8 cellular contexts compared by ENCODE assay signal in the genomic region with DNA sequence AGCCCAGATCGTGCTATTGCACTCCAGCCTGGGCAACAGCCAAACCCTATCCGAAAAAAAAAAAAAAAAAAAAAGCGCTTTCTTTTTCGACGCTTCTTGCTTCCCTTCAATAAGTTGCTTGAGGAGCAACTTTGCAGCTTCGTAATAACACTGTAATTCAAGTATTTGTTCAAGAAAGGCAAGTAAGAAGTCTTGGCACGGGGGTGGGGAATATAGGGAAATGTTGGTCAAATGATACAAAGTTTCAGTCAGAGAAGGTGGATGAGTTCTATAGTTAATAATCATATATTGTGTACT. TPM values are rescaled to one million over a fixed set of nuclear protein-coding genes. Genes with fewer than 3 reads are reported as not detected.
DNase-seq lines count a peak whose midpoint lies in the region; ATAC-seq and TF ChIP-seq lines count a peak whose summit lies in the region.

No MANE protein-coding gene starts in this region.

- peaks cover 30 to 31% of the 10 kb centered on the region in 2 donors for H3K4me1 Mint-ChIP-seq in effector memory CD8-positive, alpha-beta T cell (ENCODE audit: low read depth in 2 of 2)

- no peaks in the 10 kb centered on the region for H4K20me1 ChIP-seq in OCI-LY1 (ENCODE audit: insufficient read depth, low read length)
- H4K20me1 ChIP-seq in neural cell (ENCODE audit: insufficient read depth) = no peaks in the 10 kb centered on the region

- peaks cover 35% of the 10 kb centered on the region for H3K36me3 Mint-ChIP-seq in effector memory CD8-positive, alpha-beta T cell (ENCODE audit: insufficient read depth)

- H3K36me3 ChIP-seq in OCI-LY1 (ENCODE audit: insufficient read depth, low read length) = peaks cover 15% of the 10 kb centered on the region
- H3K36me3 ChIP-seq in neural cell (ENCODE audit: insufficient read depth, low read length) = no peaks in the 10 kb centered on the region

- no peak for TF ChIP-seq CTCF in OCI-LY1 (IDR thresholded peaks at IDR 0.05; ENCODE audit: low read length)
- TF ChIP-seq CTCF in neural cell (IDR thresholded peaks at IDR 0.05; ENCODE audit: poor library complexity, severe bottlenecking) = no peak

- H3K27me3 Mint-ChIP-seq in effector memory CD8-positive, alpha-beta T cell = no peaks in the 10 kb centered on the region

- H2AFZ ChIP-seq in OCI-LY1 (ENCODE audit: low read length) = peak overlapping the region; percentile 63
- peak overlapping the region; percentile 86 for H2AFZ ChIP-seq in neural cell (ENCODE audit: low read depth, low read length)

- DNase-seq in CD1c-positive myeloid dendritic cell (ENCODE audit: extremely low spot score) (peak; percentile 5), DMS53 treated with DMSO at 0.1 percent for 48 hours (lab: John Stamatoyannopoulos, UW; ENCODE audit: unreplicated experiment) (no peak), left lobe of liver (ENCODE audit: low spot score) (no peak), NOMO-1 (lab: John Stamatoyannopoulos, UW; ENCODE audit: unreplicated experiment in 2 of 2) (no peak)
- no peak for DNase-seq in effector memory CD8-positive, alpha-beta T cell

- peak overlapping the region; percentile 93 for H3K4me2 ChIP-seq in OCI-LY1 (ENCODE audit: low read length)
- peak overlapping the region; percentile 84 for H3K4me2 ChIP-seq in neural cell (ENCODE audit: low read length)

- H3K9ac ChIP-seq in OCI-LY1 (ENCODE audit: low read length) (peak overlapping the region; percentile 77), neural cell (ENCODE audit: low read length) (peak overlapping the region; percentile 62)

- H3K9me2 ChIP-seq in OCI-LY1 (ENCODE audit: low read depth, low read length) = no peaks in the 10 kb centered on the region
- no peaks in the 10 kb centered on the region for H3K9me2 ChIP-seq in neural cell (ENCODE audit: insufficient read depth, low read length)

- no peaks in the 10 kb centered on the region for H3K27me3 ChIP-seq in OCI-LY1 (ENCODE audit: insufficient read depth, low read length)
- H3K27me3 ChIP-seq in neural cell (ENCODE audit: insufficient read depth, low read depth, low read length) = no peaks in the 10 kb centered on the region

- H3K4me3 ChIP-seq in OCI-LY1 (ENCODE audit: low read depth, low read length, poor library complexity, severe bottlenecking) (peak overlapping the region; percentile 83), neural cell (ENCODE audit: low read length) (peak overlapping the region; percentile 86)

- ATAC-seq in effector memory CD8-positive, alpha-beta T cell (replicated peaks) = no peak
- no peak for ATAC-seq in left lobe of liver
- no peak for ATAC-seq in HG03520 (IDR thresholded peaks at IDR 0.05; ENCODE audit: unreplicated experiment)

- H3K9me3 ChIP-seq in OCI-LY1 (ENCODE audit: low read length) (no peaks in the 10 kb centered on the region), neural cell (ENCODE audit: low read length) (no peaks in the 10 kb centered on the region)

- H3K9me3 Mint-ChIP-seq in effector memory CD8-positive, alpha-beta T cell = no peaks in the 10 kb centered on the region

- peak overlapping the region; percentile 94 to 95 for H3K4me3 Mint-ChIP-seq in effector memory CD8-positive, alpha-beta T cell

- H3K4me1 ChIP-seq in OCI-LY1 (ENCODE audit: insufficient read depth, low read length, severe bottlenecking) = peaks cover 25% of the 10 kb centered on the region

- peak overlapping the region; percentile 96 to 98 for H3K27ac Mint-ChIP-seq in effector memory CD8-positive, alpha-beta T cell

- H3F3A ChIP-seq in OCI-LY1 (ENCODE audit: insufficient read depth, low read length) = no peaks in the 10 kb centered on the region
- no peaks in the 10 kb centered on the region for H3F3A ChIP-seq in neural cell (ENCODE audit: insufficient read depth, low read length, poor library complexity, severe bottlenecking)

- no peak for TF ChIP-seq EP300 in neural cell (conservative IDR thresholded peaks at IDR 0.05; ENCODE audit: poor library complexity, severe bottlenecking)

- H3K27ac ChIP-seq in OCI-LY1 (ENCODE audit: low read depth, low read length, poor library complexity, severe bottlenecking) = no peak overlapping the region
- H3K27ac ChIP-seq in neural cell (ENCODE audit: low read length) = peak overlapping the region; percentile 57

- no peak for TF ChIP-seq RAD21 in neural cell (conservative IDR thresholded peaks at IDR 0.05)

- H3K79me2 ChIP-seq in OCI-LY1 (ENCODE audit: insufficient read depth, low read length) (peaks cover 35% of the 10 kb centered on the region), neural cell (replicated peaks; ENCODE audit: insufficient read depth, low read length) (peaks cover 20% of the 10 kb centered on the region)

TF ChIP-seq in neural cell, 6 proteins besides CTCF, POLR2A, EP300 and RAD21:
- TF ChIP-seq TAF1 (IDR thresholded peaks at IDR 0.05; ENCODE audit: low read depth) (no peak), SMC3 (conservative IDR thresholded peaks at IDR 0.05; ENCODE audit: poor library complexity) (no peak)

RNA-seq across cellular contexts. Expression of a gene that starts 0.9 kb away (rescaled TPM):
- polyA plus RNA-seq in neural cell = 98.8 and 99.8 TPM in 2 replicates
- polyA minus RNA-seq in neural cell = 28.7 and 31.5 TPM in 2 replicates
- total RNA-seq in left lobe of liver = 59.2 TPM

RNA-seq across cellular contexts. Expression of a gene that starts 29.4 kb away (rescaled TPM):
- 31.4 and 33.3 TPM in 2 replicates for polyA plus RNA-seq in neural cell
- 81.5 and 82.8 TPM in 2 replicates for polyA minus RNA-seq in neural cell
- 3.6 TPM for total RNA-seq in left lobe of liver

RNA-seq across cellular contexts. Expression of a gene that starts 39.2 kb away (rescaled TPM):
- polyA plus RNA-seq in neural cell = not detected in 2 replicates
- not detected in 2 replicates for polyA minus RNA-seq in neural cell
- total RNA-seq in left lobe of liver = 9.6 TPM

RNA-seq across cellular contexts. Expression of a gene that starts 56.6 kb away (rescaled TPM):
- polyA plus RNA-seq in neural cell = 14.3 and 16.9 TPM in 2 replicates
- polyA minus RNA-seq in neural cell = 11.4 and 12.7 TPM in 2 replicates
- 4.3 TPM for total RNA-seq in left lobe of liver
